12 cellular contexts compared by ENCODE assay signal in genomic region chr6:37243816-37244370, GRCh38. TPM values are rescaled to one million over a fixed set of nuclear protein-coding genes. Genes with fewer than 3 reads are reported as not detected.
DNase-seq lines count a peak whose midpoint lies in the region; FAIRE-seq and TF ChIP-seq lines count a peak whose summit lies in the region.
"Had no signal": no experiment of that assay in that cellular context is flagged by ENCODE, and none has a peak within 500 bp of the region (broad histone marks: within the 10 kb centered on the region; RNA-seq: fewer than 3 reads in every experiment).

No MANE protein-coding gene starts in this region.

- H4K20me1 ChIP-seq in keratinocyte (ENCODE audit: control insufficient read depth, extremely low read depth, insufficient read depth, low read length): no peaks in the 10 kb centered on the region

- no peak for FAIRE-seq in keratinocyte (lab: Jason Lieb, UNC)
- no peak for FAIRE-seq in GM12892 (lab: Jason Lieb, UNC)

- no peak for TF ChIP-seq POLR2A in GM12892 (IDR thresholded peaks at IDR 0.05; ENCODE audit: low read depth, low read length)

- no peaks in the 10 kb centered on the region for H3K9me3 Mint-ChIP-seq in CD8-positive, alpha-beta memory T cell
- H3K9me3 Mint-ChIP-seq: neural crest cell had no signal

- TF ChIP-seq CTCF in ascending aorta (IDR thresholded peaks at IDR 0.05) (no peak), keratinocyte (optimal IDR thresholded peaks at IDR 0.05 in 1 of 3, IDR thresholded peaks at IDR 0.05 in 1 of 3, conservative IDR thresholded peaks at IDR 0.05 in 1 of 3; ENCODE audit: extremely low read depth in 1 of 3, insufficient read depth in 2 of 3, low read length in 3 of 3) (no peak)

- no peaks in the 10 kb centered on the region for H3K9me3 ChIP-seq in CD8-positive, alpha-beta memory T cell (ENCODE audit: low read length)
- H3K9me3 ChIP-seq in ascending aorta (no peaks in the 10 kb centered on the region), keratinocyte (ENCODE audit: control insufficient read depth, low read depth, low read length) (no peaks in the 10 kb centered on the region)

- no peak overlapping the region for H3K9ac ChIP-seq in keratinocyte (ENCODE audit: control insufficient read depth, extremely low read depth, insufficient read depth, low read length)

- no peaks in the 10 kb centered on the region for H3K9me1 ChIP-seq in keratinocyte (ENCODE audit: control insufficient read depth, extremely low read depth, insufficient read depth, low read length)

- POLR2A ChIA-PET in CD8-positive, alpha-beta memory T cell (lab: Charles Lee): no interaction called here

- H3K36me3 ChIP-seq in CD8-positive, alpha-beta memory T cell (ENCODE audit: insufficient read depth, low read length): no peaks in the 10 kb centered on the region
- H3K36me3 ChIP-seq in ascending aorta (no peaks in the 10 kb centered on the region), keratinocyte (ENCODE audit: control insufficient read depth in 2 of 2, extremely low read depth in 1 of 2, insufficient read depth in 2 of 2, low read length in 2 of 2) (no peaks in the 10 kb centered on the region)

- peaks cover 11% of the 10 kb centered on the region for H3K4me1 ChIP-seq in CD8-positive, alpha-beta memory T cell (ENCODE audit: insufficient read depth, low read length)
- peaks cover 9 to 47% of the 10 kb centered on the region in 2 donors for H3K4me1 ChIP-seq in ascending aorta
- H3K4me1 ChIP-seq in keratinocyte (ENCODE audit: control insufficient read depth, extremely low read depth, insufficient read depth, low read length): peaks cover 52% of the 10 kb centered on the region

- H3K27ac Mint-ChIP-seq in CD8-positive, alpha-beta memory T cell: peak overlapping the region in 1 of 8 donors; percentile 5

- DNase-seq in CD8-positive, alpha-beta memory T cell: no peak
- DNase-seq in ascending aorta (ENCODE audit: low spot score in 2 of 2): no peak
- DNase-seq in keratinocyte (ENCODE audit: low read depth, low spot score): no peak
- no peak for DNase-seq in amniotic stem cell (lab: John Stamatoyannopoulos, UW)
- no peak for DNase-seq in activated CD4-positive, alpha-beta T cell treated with anti-CD3 and anti-CD28 coated beads for 4 hours
- no peak for DNase-seq in SW 1271 (lab: John Stamatoyannopoulos, UW)
- no peak for DNase-seq in GM12892 (ENCODE audit: insufficient read length)
- DNase-seq: MM.1S; PC-3; stimulated activated CD4-positive, alpha-beta T cell treated with anti-CD3 and anti-CD28 coated beads, Interleukin-4, amount 100 ng/mL, for 1 hour had no signal

- peaks cover 7 to 12% (median 11%) of the 10 kb centered on the region in 3 donors for H3K4me1 Mint-ChIP-seq in CD8-positive, alpha-beta memory T cell
- H3K4me1 Mint-ChIP-seq: neural crest cell had no signal

- CTCF ChIA-PET in CD8-positive, alpha-beta memory T cell (lab: Charles Lee): no interaction called here

- dilution Hi-C loops in keratinocyte (cut with MboI; ENCODE audit: extremely low pct_ligation_motif_present, low sequenced_read_pairs): no loop called here

- intact Hi-C loops in ascending aorta (cut with DNase I): loop anchor here (2.0 kb wide), 1 partner anchor 109 kb away; no protein-coding TSS in a partner anchor

- no peak overlapping the region for H3K4me3 ChIP-seq in CD8-positive, alpha-beta memory T cell (ENCODE audit: low read length)
- H3K4me3 ChIP-seq in ascending aorta: no peak overlapping the region
- H3K4me3 ChIP-seq in keratinocyte (ENCODE audit: control insufficient read depth in 2 of 3, extremely low read depth in 1 of 3, insufficient read depth in 2 of 3, low read depth in 1 of 3, low read length in 3 of 3): no peak overlapping the region
- H3K4me3 ChIP-seq in skin epidermis: no peak overlapping the region

- no peak overlapping the region for H2AFZ ChIP-seq in keratinocyte (ENCODE audit: control insufficient read depth, low read length)

- H3K4me2 ChIP-seq in keratinocyte (ENCODE audit: control insufficient read depth, extremely low read depth, insufficient read depth, low read depth, low read length): no peak overlapping the region

- no peak overlapping the region for H3K4me3 Mint-ChIP-seq in CD8-positive, alpha-beta memory T cell
- H3K4me3 Mint-ChIP-seq: neural crest cell had no signal

- H3K79me2 ChIP-seq in keratinocyte (ENCODE audit: control insufficient read depth, insufficient read depth, low read length): no peaks in the 10 kb centered on the region

- peak overlapping the region; percentile 29 for H3K27ac ChIP-seq in CD8-positive, alpha-beta memory T cell (ENCODE audit: low read depth, low read length)
- H3K27ac ChIP-seq in ascending aorta (peak overlapping the region; percentile 90 to 93), keratinocyte (ENCODE audit: control insufficient read depth, insufficient read depth, low read length) (peak overlapping the region; percentile 71), skin epidermis (peak overlapping the region in 12 of 21 experiments; percentile 17 to 85 (median 64))

- H3K36me3 Mint-ChIP-seq in CD8-positive, alpha-beta memory T cell: no peaks in the 10 kb centered on the region

- no peaks in the 10 kb centered on the region for H3K27me3 ChIP-seq in CD8-positive, alpha-beta memory T cell (ENCODE audit: insufficient read depth, low read length, poor library complexity, severe bottlenecking)
- H3K27me3 ChIP-seq in ascending aorta (no peaks in the 10 kb centered on the region), keratinocyte (ENCODE audit: control insufficient read depth, extremely low read depth, insufficient read depth, low read length) (no peaks in the 10 kb centered on the region)

- H3K27me3 Mint-ChIP-seq in CD8-positive, alpha-beta memory T cell: peaks cover 3 to 10% of the 10 kb centered on the region in 2 donors

RNA-seq across cellular contexts. Expression of gene TBC1D22B, which starts 13.7 kb away (rescaled TPM):
- 10 to 100 TPM; 14.4 TPM for total RNA-seq in CD8-positive, alpha-beta memory T cell
- 11.2 TPM for polyA plus RNA-seq in CD8-positive, alpha-beta memory T cell
- total RNA-seq in ascending aorta: 11.1 TPM
- polyA plus RNA-seq in keratinocyte: 5.3 to 7.3 TPM (median 5.9 TPM) in 3 replicates
- polyA plus RNA-seq in keratinocyte (2011; ENCODE audit: low read depth): 6.8 TPM
- 7.3 TPM in 2 replicates for polyA plus RNA-seq in keratinocyte (2011; cell fraction: cytosol; rRNA removed)
- 8.6 and 9.5 TPM in 2 replicates for polyA plus RNA-seq in keratinocyte (2011; cell fraction: nucleus; rRNA removed)
- polyA plus RNA-seq in keratinocyte (2012; ENCODE audit: low replicate concordance): 6.6 and 10.7 TPM in 2 replicates
- 5.0 to 6.8 TPM (median 5.0 TPM) in 3 replicates for polyA minus RNA-seq in keratinocyte
- polyA minus RNA-seq in keratinocyte (2011; cell fraction: cytosol; rRNA and poly(A)+ RNA removed): 3.1 TPM
- polyA minus RNA-seq in keratinocyte (2011; cell fraction: nucleus; rRNA and poly(A)+ RNA removed): 4.9 and 6.2 TPM in 2 replicates
- polyA plus RNA-seq in GM12892 (2012; ENCODE audit: missing spikeins): 9.3 TPM

RNA-seq across cellular contexts. Expression of gene TMEM217, which starts 14.1 kb away (rescaled TPM):
- 1 to 10 TPM; 4.2 to 6.6 TPM for total RNA-seq in CD8-positive, alpha-beta memory T cell
- 0.44 TPM for polyA plus RNA-seq in CD8-positive, alpha-beta memory T cell
- total RNA-seq in ascending aorta: not detected
- polyA plus RNA-seq in keratinocyte: 0.44 to 0.85 TPM (median 0.80 TPM) in 3 replicates
- polyA plus RNA-seq in keratinocyte (2011; ENCODE audit: low read depth): 9.2 TPM
- polyA plus RNA-seq in keratinocyte (2011; cell fraction: cytosol; rRNA removed): 0.57 and 1.1 TPM in 2 replicates
- 2.0 and 2.9 TPM in 2 replicates for polyA plus RNA-seq in keratinocyte (2011; cell fraction: nucleus; rRNA removed)
- polyA plus RNA-seq in keratinocyte (2012; ENCODE audit: low replicate concordance): 0.37 and 4.8 TPM in 2 replicates
- 0.36 to 0.63 TPM (median 0.38 TPM) in 3 replicates for polyA minus RNA-seq in keratinocyte
- 2.7 TPM for polyA minus RNA-seq in keratinocyte (2011; cell fraction: cytosol; rRNA and poly(A)+ RNA removed)
- 2.5 and 2.6 TPM in 2 replicates for polyA minus RNA-seq in keratinocyte (2011; cell fraction: nucleus; rRNA and poly(A)+ RNA removed)
- polyA plus RNA-seq in GM12892 (2012; ENCODE audit: missing spikeins): 1.4 TPM

Comparison
In these comparisons a context has a peak if more than half of its experiments do, and no peak if none do; other contexts are left out.
1. H3K27ac ChIP-seq: peak in every context shown above with its lines; median percentile 92 in ascending aorta; 71 in keratinocyte; 64 in skin epidermis; 29 in CD8-positive, alpha-beta memory T cell.